Comparison of ENCODE assay signal across 17 cellular contexts in genomic region chr18:34999734-35000397, GRCh38. TPM values are rescaled to one million over a fixed set of nuclear protein-coding genes. Genes with fewer than 3 reads are reported as not detected.
DNase-seq lines count a peak whose midpoint lies in the region; TF ChIP-seq lines count a peak whose summit lies in the region.
"Had no signal": no experiment of that assay in that cellular context is flagged by ENCODE, and none has a peak within 500 bp of the region (broad histone marks: within the 10 kb centered on the region; RNA-seq: fewer than 3 reads in every experiment).

No MANE protein-coding gene starts in this region.

- CTCF ChIA-PET in SK-N-SH (lab: Yijun Ruan, JAX), result interaction anchor here (1.7 to 3.4 kb wide), 2 partner anchors 21 to 145 kb away, joined by 4 to 17 read pairs; no protein-coding TSS in a partner anchor

- H3K9me2 ChIP-seq in Karpas-422 (replicated peaks; ENCODE audit: insufficient read depth, low read length), result no peaks in the 10 kb centered on the region
- no peaks in the 10 kb centered on the region for H3K9me2 ChIP-seq in SK-N-SH

- H2AFZ ChIP-seq in Karpas-422 (ENCODE audit: low read length) (no peak overlapping the region), SK-N-SH (ENCODE audit: low read depth) (no peak overlapping the region)

- H4K20me1 ChIP-seq in Karpas-422 (ENCODE audit: insufficient read depth, low read depth, low read length) (no peaks in the 10 kb centered on the region), SK-N-SH (ENCODE audit: insufficient read depth) (no peaks in the 10 kb centered on the region)

- H3K36me3 ChIP-seq in BE2C (no peaks in the 10 kb centered on the region), Karpas-422 (ENCODE audit: insufficient read depth, low read length) (no peaks in the 10 kb centered on the region), SK-N-SH (replicated peaks in 1 of 2; ENCODE audit: control insufficient read depth in 1 of 2, insufficient read depth in 2 of 2, low read length in 1 of 2) (no peaks in the 10 kb centered on the region)
- H3K36me3 ChIP-seq: adrenal gland, vagina had no signal

- H3K79me2 ChIP-seq in Karpas-422 (ENCODE audit: low read length), result no peaks in the 10 kb centered on the region
- H3K79me2 ChIP-seq in SK-N-SH (ENCODE audit: insufficient read depth), result no peaks in the 10 kb centered on the region

- H3K4me1 ChIP-seq in BE2C, result no peaks in the 10 kb centered on the region
- peaks cover 19% of the 10 kb centered on the region for H3K4me1 ChIP-seq in Karpas-422 (ENCODE audit: low read length)
- H3K4me1 ChIP-seq in SK-N-SH (ENCODE audit: control insufficient read depth in 1 of 2, insufficient read depth in 2 of 2, low read depth in 1 of 2, low read length in 1 of 2), result peaks cover 0 to 2% of the 10 kb centered on the region in 2 experiments; a peak in 1 of 4 replicates

- WGBS in SK-N-SH (ENCODE audit: low lambda C conversion rate), result 80% methylated on average over 5 of the region's 5 CpGs

- TF ChIP-seq CTCF in BE2C (IDR thresholded peaks at IDR 0.05; ENCODE audit: low read depth, low read length), result no peak
- no peak for TF ChIP-seq CTCF in SK-N-SH (IDR thresholded peaks at IDR 0.05)

- H3F3A ChIP-seq in SK-N-SH (replicated peaks; ENCODE audit: insufficient read depth), result no peaks in the 10 kb centered on the region

- peak; percentile 22 for DNase-seq in BE2C
- DNase-seq in Karpas-422, result peak; percentile 73
- peak; percentile 69 for DNase-seq in ecto neural progenitor cell (ENCODE audit: low spot score)
- DNase-seq in myocyte (ENCODE audit: low read depth), result peak; percentile 10
- DNase-seq in NCI-H1694 (lab: John Stamatoyannopoulos, UW), result no peak
- no peak for DNase-seq in NCI-H1694 treated with DMSO at 0.1 percent for 48 hours (lab: John Stamatoyannopoulos, UW)
- DNase-seq in activated naive CD4-positive, alpha-beta T cell treated with anti-CD3 and anti-CD28 coated beads, Interleukin-2, amount 50 U/mL, for 16 hours, result no peak
- no peak for DNase-seq in SK-N-SH
- DNase-seq: foreskin melanocyte; immature natural killer cell; NCI-H1105 treated with DMSO at 0.1 percent for 48 hours; OCI-M1; stimulated activated CD4-positive, alpha-beta T cell treated with anti-CD3 and anti-CD28 coated beads, Interleukin-12 subunit alpha, Interleukin-12 subunit beta, amount 100 ng/mL, for 4 hours had no signal

- no peak for TF ChIP-seq RAD21 in SK-N-SH (IDR thresholded peaks at IDR 0.05; ENCODE audit: low read length)

- POLR2A ChIA-PET in SK-N-SH (lab: Yijun Ruan, JAX), result no interaction called here

- H3K4me3 ChIP-seq in BE2C (ENCODE audit: low read depth, low read length) (no peak overlapping the region), Karpas-422 (ENCODE audit: low read length) (no peak overlapping the region), SK-N-SH (ENCODE audit: low read depth in 2 of 2, low read length in 1 of 2) (no peak overlapping the region)
- H3K4me3 ChIP-seq: adrenal gland, vagina had no signal

- H3K9ac ChIP-seq in Karpas-422 (ENCODE audit: low read length) (no peak overlapping the region), SK-N-SH (no peak overlapping the region)
- H3K9ac ChIP-seq: KMS-11 had no signal

- H3K9me3 ChIP-seq in BE2C (no peaks in the 10 kb centered on the region), Karpas-422 (ENCODE audit: low read length) (no peaks in the 10 kb centered on the region), SK-N-SH (no peaks in the 10 kb centered on the region)
- H3K9me3 ChIP-seq: adrenal gland, vagina had no signal

- no peak for TF ChIP-seq EP300 in SK-N-SH (IDR thresholded peaks at IDR 0.05; ENCODE audit: borderline replicate concordance in 1 of 2, low read depth in 1 of 2, low read length in 1 of 2)

- H3K4me2 ChIP-seq in Karpas-422 (ENCODE audit: low read depth, low read length, poor library complexity, severe bottlenecking), result peak overlapping the region; percentile 25
- no peak overlapping the region for H3K4me2 ChIP-seq in SK-N-SH
- H3K4me2 ChIP-seq: KMS-11 had no signal

- H3K27ac ChIP-seq in Karpas-422 (ENCODE audit: low read length), result no peak overlapping the region
- no peak overlapping the region for H3K27ac ChIP-seq in SK-N-SH (ENCODE audit: low read depth in 2 of 2, low read length in 1 of 2)
- H3K27ac ChIP-seq: adrenal gland, KMS-11, vagina, VCaP had no signal

- H3K27me3 ChIP-seq in BE2C (no peaks in the 10 kb centered on the region), Karpas-422 (ENCODE audit: low read length) (no peaks in the 10 kb centered on the region), SK-N-SH (ENCODE audit: insufficient read depth) (no peaks in the 10 kb centered on the region)
- H3K27me3 ChIP-seq: adrenal gland, vagina had no signal

TF ChIP-seq in SK-N-SH, 30 proteins besides CTCF, POLR2A, EP300 and RAD21:
- TF ChIP-seq USF1 (IDR thresholded peaks at IDR 0.05; ENCODE audit: borderline replicate concordance, low read depth) (no peak), GABPA (IDR thresholded peaks at IDR 0.05; ENCODE audit: low read depth) (no peak), ELF1 (IDR thresholded peaks at IDR 0.05) (no peak), TAF1 (IDR thresholded peaks at IDR 0.05; ENCODE audit: borderline replicate concordance, low read depth, low read length) (no peak)

RNA-seq across cellular contexts. Expression of gene MAPRE2, which starts 41.3 kb away (rescaled TPM):
- 42.2 TPM for polyA plus RNA-seq in BE2C (2012; ENCODE audit: insufficient read depth, insufficient read length, low read depth)
- total RNA-seq in Karpas-422 (2014; rRNA removed; shearing (Covaris generic); ENCODE audit: low replicate concordance), result 200 and 267 TPM in 2 replicates
- 22.7 and 38.2 TPM in 2 replicates for total RNA-seq in myocyte
- 18.0 TPM for polyA plus RNA-seq in myocyte (2012)
- polyA plus RNA-seq in SK-N-SH (2012; rRNA removed), result 11.5 and 14.1 TPM in 2 replicates
- polyA plus RNA-seq in SK-N-SH (2012; cell fraction: cytosol; rRNA removed), result 13.3 and 17.5 TPM in 2 replicates
- polyA plus RNA-seq in SK-N-SH (2012; cell fraction: nucleus; rRNA removed), result 8.0 and 9.7 TPM in 2 replicates

Comparison
In these comparisons a context has a peak if more than half of its experiments do, and no peak if none do; other contexts are left out.
1. DNase-seq: peak in BE2C (single experiment), Karpas-422 (single experiment), ecto neural progenitor cell (single experiment) and myocyte (single experiment); none in NCI-H1694 (single experiment), NCI-H1694 treated with DMSO at 0.1 percent for 48 hours (single experiment), activated naive CD4-positive, alpha-beta T cell treated with anti-CD3 and anti-CD28 coated beads, Interleukin-2, amount 50 U/mL, for 16 hours (single experiment) and SK-N-SH (single experiment).